Comparison of ENCODE assay signal across 19 cellular contexts in genomic region chr17:75478508-75478907, GRCh38. TPM values are rescaled to one million over a fixed set of nuclear protein-coding genes. Genes with fewer than 3 reads are reported as not detected.
DNase-seq lines count a peak whose midpoint lies in the region; ATAC-seq, FAIRE-seq and TF ChIP-seq lines count a peak whose summit lies in the region.
"Had no signal": no experiment of that assay in that cellular context is flagged by ENCODE, and none has a peak within 500 bp of the region (broad histone marks: within the 10 kb centered on the region; RNA-seq: fewer than 3 reads in every experiment).

No MANE protein-coding gene starts in this region.

- H3K27me3 Mint-ChIP-seq in mesothelial cell of epicardium (ENCODE audit: low read depth), result no peaks in the 10 kb centered on the region
- H3K27me3 Mint-ChIP-seq: activated CD4-positive, alpha-beta memory T cell treated with anti-CD3 and anti-CD28 coated beads for 36 hours had no signal

- no peaks in the 10 kb centered on the region for H3K9me3 Mint-ChIP-seq in mesothelial cell of epicardium
- H3K9me3 Mint-ChIP-seq: activated CD4-positive, alpha-beta memory T cell treated with anti-CD3 and anti-CD28 coated beads for 36 hours; activated naive CD4-positive, alpha-beta T cell treated with anti-CD3 and anti-CD28 coated beads for 36 hours had no signal

- peak; percentile 58 for FAIRE-seq in bronchial epithelial cell (lab: Jason Lieb, UNC)
- FAIRE-seq: A549, HTR-8/SVneo had no signal

- no peaks in the 10 kb centered on the region for H3K9me3 ChIP-seq in right cardiac atrium (ENCODE audit: control insufficient read depth, low read length)
- H3K9me3 ChIP-seq: A549, HAP-1, vagina had no signal

- no peak for ATAC-seq in right cardiac atrium
- no peak for ATAC-seq in left cardiac atrium
- ATAC-seq: A549 had no signal

- H3K27me3 ChIP-seq in right cardiac atrium (ENCODE audit: control insufficient read depth, insufficient read depth), result no peaks in the 10 kb centered on the region
- no peaks in the 10 kb centered on the region for H3K27me3 ChIP-seq in bronchial epithelial cell (ENCODE audit: control insufficient read depth, insufficient read depth, low read length)
- H3K27me3 ChIP-seq: vagina had no signal

- H3K27ac Mint-ChIP-seq in mesothelial cell of epicardium, result peak overlapping the region; percentile 83
- H3K27ac Mint-ChIP-seq: activated CD4-positive, alpha-beta memory T cell treated with anti-CD3 and anti-CD28 coated beads for 36 hours; activated naive CD4-positive, alpha-beta T cell treated with anti-CD3 and anti-CD28 coated beads for 36 hours had no signal

- H3K4me3 ChIP-seq in right cardiac atrium (ENCODE audit: low read length), result no peak overlapping the region
- H3K4me3 ChIP-seq in bronchial epithelial cell (ENCODE audit: low read depth, low read length), result no peak overlapping the region
- H3K4me3 ChIP-seq: A549, HAP-1, vagina had no signal

- WGBS in right cardiac atrium, result 63% methylated on average over 7 of the region's 7 CpGs

- no peak overlapping the region for H3K4me3 Mint-ChIP-seq in mesothelial cell of epicardium
- H3K4me3 Mint-ChIP-seq: activated CD4-positive, alpha-beta memory T cell treated with anti-CD3 and anti-CD28 coated beads for 36 hours; activated naive CD4-positive, alpha-beta T cell treated with anti-CD3 and anti-CD28 coated beads for 36 hours had no signal

- DNase-seq in right cardiac atrium (no peak), left cardiac atrium (no peak), bronchial epithelial cell (ENCODE audit: low read depth) (no peak), mesothelial cell of epicardium (ENCODE audit: low spot score in 2 of 2, unreplicated experiment in 2 of 2) (no peak), NCI-H1436 treated with DMSO at 0.1 percent for 48 hours (lab: John Stamatoyannopoulos, UW) (no peak), HUDEP-2 (lab: John Stamatoyannopoulos, UW; ENCODE audit: unreplicated experiment in 76 of 76) (no peak)
- DNase-seq in central memory CD4-positive, alpha-beta T cell, result no peak
- DNase-seq in activated naive CD4-positive, alpha-beta T cell (lab: John Stamatoyannopoulos, UW), result no peak
- DNase-seq: activated CD4-positive, alpha-beta memory T cell treated with anti-CD3 and anti-CD28 coated beads for 36 hours; activated naive CD4-positive, alpha-beta T cell treated with anti-CD3 and anti-CD28 coated beads for 36 hours; activated T-cell treated with anti-CD3 and anti-CD28 coated beads, Interleukin-2, amount 50 U/mL, for 1 hour; C1 segment of cervical spinal cord; NCI-H1417; substantia nigra; T-helper 2 cell had no signal

- TF ChIP-seq CTCF in bronchial epithelial cell (IDR thresholded peaks at IDR 0.05; ENCODE audit: insufficient read depth, low read length, severe bottlenecking), result no peak
- no peak for TF ChIP-seq CTCF in mesothelial cell of epicardium (IDR thresholded peaks at IDR 0.05; ENCODE audit: unreplicated experiment)

- H3K4me1 ChIP-seq in right cardiac atrium (ENCODE audit: control insufficient read depth, insufficient read depth, low read length), result peaks cover 12% of the 10 kb centered on the region
- H3K4me1 ChIP-seq: A549, HAP-1 had no signal

- H3K4me1 Mint-ChIP-seq in mesothelial cell of epicardium, result peaks cover 44% of the 10 kb centered on the region

- H3K36me3 Mint-ChIP-seq in mesothelial cell of epicardium, result peaks cover 3% of the 10 kb centered on the region
- H3K36me3 Mint-ChIP-seq: activated CD4-positive, alpha-beta memory T cell treated with anti-CD3 and anti-CD28 coated beads for 36 hours had no signal

- intact Hi-C loops in right cardiac atrium (cut with DNase I), result no loop called here
- intact Hi-C loops in left cardiac atrium (cut with DNase I), result no loop called here

- H3K36me3 ChIP-seq in bronchial epithelial cell (ENCODE audit: control insufficient read depth, insufficient read depth, low read length), result peaks cover 8% of the 10 kb centered on the region
- H3K36me3 ChIP-seq: vagina had no signal

- H3K27ac ChIP-seq in right cardiac atrium (ENCODE audit: low read length), result peak overlapping the region; percentile 28
- H3K27ac ChIP-seq: A549, vagina had no signal

RNA-seq across cellular contexts. Expression of gene TMEM94, which starts 22.1 kb away (rescaled TPM):
- total RNA-seq in right cardiac atrium (10 to 100 TPM; 40.3 to 54.6 (median 50.3) TPM), left cardiac atrium (10 to 100 TPM; 46.0 to 47.2 TPM), bronchial epithelial cell (13.7 and 14.5 TPM in 2 replicates), mesothelial cell of epicardium (126 to 130 TPM (median 126 TPM) in 3 replicates)
- polyA plus RNA-seq in right cardiac atrium, result 41.0 TPM

RNA-seq across cellular contexts. Expression of gene CASKIN2, which starts 36.8 kb away (rescaled TPM):
- 10 to 100 TPM; 38.0 to 50.4 (median 46.4) TPM for total RNA-seq in right cardiac atrium
- 25.9 TPM for polyA plus RNA-seq in right cardiac atrium
- total RNA-seq in left cardiac atrium, result 10 to 100 TPM; 37.7 to 60.2 TPM
- total RNA-seq in bronchial epithelial cell, result 3.9 and 5.0 TPM in 2 replicates
- 37.4 to 39.2 TPM (median 37.4 TPM) in 3 replicates for total RNA-seq in mesothelial cell of epicardium

RNA-seq across cellular contexts. Expression of gene TSEN54, which starts 37.8 kb away (rescaled TPM):
- total RNA-seq in right cardiac atrium, result 1 to 10 TPM; 5.9 to 7.1 (median 6.8) TPM
- 9.6 TPM for polyA plus RNA-seq in right cardiac atrium
- total RNA-seq in left cardiac atrium, result 1 to 10 TPM; 9.0 to 9.5 TPM
- 16.3 and 25.3 TPM in 2 replicates for total RNA-seq in bronchial epithelial cell
- total RNA-seq in mesothelial cell of epicardium, result 27.2 to 31.8 TPM (median 31.8 TPM) in 3 replicates

RNA-seq across cellular contexts. Expression of gene LLGL2, which starts 47.0 kb away (rescaled TPM):
- total RNA-seq in right cardiac atrium, result 10 to 100 TPM in 1 of 4 donors, 1 to 10 TPM in 3; 5.7 to 10.4 (median 7.6) TPM
- polyA plus RNA-seq in right cardiac atrium, result 8.6 TPM
- total RNA-seq in left cardiac atrium, result 1 to 10 TPM; 6.8 to 8.7 TPM
- total RNA-seq in bronchial epithelial cell, result 44.5 and 63.9 TPM in 2 replicates
- 29.8 to 33.1 TPM (median 31.9 TPM) in 3 replicates for total RNA-seq in mesothelial cell of epicardium
